ENCODE assay signal across 25 cellular contexts in genomic region chr3:123270818-123271217, GRCh38.
"Had no signal": no experiment of that assay in that cellular context is flagged by ENCODE, and none has a peak within 500 bp of the region (broad histone marks: within the 10 kb centered on the region; RNA-seq: fewer than 3 reads in every experiment).

No MANE protein-coding gene starts in this region.

- ATAC-seq: effector memory CD8-positive, alpha-beta T cell; mucosa of descending colon; stimulated activated effector memory CD8-positive, alpha-beta T cell treated with anti-CD3 and anti-CD28 coated beads, Interleukin-12 subunit alpha, Interleukin-12 subunit beta, amount 100 ng/mL, for 72 hours had no signal

- H3K4me1 ChIP-seq: neural progenitor cell, prostate gland, sigmoid colon had no signal

- H3K36me3 ChIP-seq: gastroesophageal sphincter, neural progenitor cell, prostate gland, right atrium auricular region had no signal

- H3K4me1 Mint-ChIP-seq: memory B cell; mesothelial cell of epicardium; neural progenitor cell; stimulated activated effector memory CD8-positive, alpha-beta T cell treated with anti-CD3 and anti-CD28 coated beads, Interleukin-12 subunit alpha, Interleukin-12 subunit beta, amount 100 ng/mL, for 72 hours had no signal

- FAIRE-seq: endometrium, kidney had no signal

- H3K27me3 Mint-ChIP-seq: effector memory CD8-positive, alpha-beta T cell; memory B cell; naive B cell; type B pancreatic cell had no signal

- H3K9me3 ChIP-seq: gastroesophageal sphincter, mucosa of descending colon, prostate gland, right atrium auricular region, sigmoid colon, stomach, tibial artery had no signal

- H3K27ac Mint-ChIP-seq: effector memory CD8-positive, alpha-beta T cell; memory B cell; mesothelial cell of epicardium; naive B cell; stimulated activated effector memory CD8-positive, alpha-beta T cell treated with anti-CD3 and anti-CD28 coated beads, Interleukin-12 subunit alpha, Interleukin-12 subunit beta, amount 100 ng/mL, for 72 hours; type B pancreatic cell had no signal

- H3K27ac ChIP-seq: gastroesophageal sphincter, hepatocyte, neural progenitor cell, stomach, tibial artery had no signal

- H3K79me2 ChIP-seq: hepatocyte had no signal

- H3K9ac ChIP-seq: neural progenitor cell had no signal

- H3K4me2 ChIP-seq: hepatocyte, neural progenitor cell had no signal

- H2AFZ ChIP-seq: hepatocyte, neural progenitor cell had no signal

- H3K4me3 Mint-ChIP-seq: effector memory CD8-positive, alpha-beta T cell; memory B cell; mesothelial cell of epicardium; naive B cell; nephron; neural progenitor cell; stimulated activated effector memory CD8-positive, alpha-beta T cell treated with anti-CD3 and anti-CD28 coated beads, Interleukin-12 subunit alpha, Interleukin-12 subunit beta, amount 100 ng/mL, for 72 hours; type B pancreatic cell had no signal

- H3K27me3 ChIP-seq: gastroesophageal sphincter, heart left ventricle, hepatocyte, neural progenitor cell, right atrium auricular region, sigmoid colon, stomach, tibial artery had no signal

- DNase-seq: cortex of kidney; effector memory CD8-positive, alpha-beta T cell; foreskin fibroblast; kidney; naive B cell; stimulated activated CD4-positive, alpha-beta T cell treated with anti-CD3 and anti-CD28 coated beads, Interleukin-2, amount 100 ng/mL, for 24 hours; stimulated activated CD4-positive, alpha-beta T cell treated with anti-CD3 and anti-CD28 coated beads, Interleukin-4, amount 100 ng/mL, for 24 hours; stimulated activated naive CD4-positive, alpha-beta T cell treated with Interleukin-2 at 50 U/mL for 16 hours; stomach had no signal

- H3K9me3 Mint-ChIP-seq: effector memory CD8-positive, alpha-beta T cell; stimulated activated effector memory CD8-positive, alpha-beta T cell treated with anti-CD3 and anti-CD28 coated beads, Interleukin-12 subunit alpha, Interleukin-12 subunit beta, amount 100 ng/mL, for 72 hours had no signal

- H3K4me3 ChIP-seq: gastroesophageal sphincter, heart left ventricle, hepatocyte, lung, mucosa of descending colon, neural progenitor cell, prostate gland, right atrium auricular region, sigmoid colon, stomach, tibial artery had no signal
